In the genomic region with DNA sequence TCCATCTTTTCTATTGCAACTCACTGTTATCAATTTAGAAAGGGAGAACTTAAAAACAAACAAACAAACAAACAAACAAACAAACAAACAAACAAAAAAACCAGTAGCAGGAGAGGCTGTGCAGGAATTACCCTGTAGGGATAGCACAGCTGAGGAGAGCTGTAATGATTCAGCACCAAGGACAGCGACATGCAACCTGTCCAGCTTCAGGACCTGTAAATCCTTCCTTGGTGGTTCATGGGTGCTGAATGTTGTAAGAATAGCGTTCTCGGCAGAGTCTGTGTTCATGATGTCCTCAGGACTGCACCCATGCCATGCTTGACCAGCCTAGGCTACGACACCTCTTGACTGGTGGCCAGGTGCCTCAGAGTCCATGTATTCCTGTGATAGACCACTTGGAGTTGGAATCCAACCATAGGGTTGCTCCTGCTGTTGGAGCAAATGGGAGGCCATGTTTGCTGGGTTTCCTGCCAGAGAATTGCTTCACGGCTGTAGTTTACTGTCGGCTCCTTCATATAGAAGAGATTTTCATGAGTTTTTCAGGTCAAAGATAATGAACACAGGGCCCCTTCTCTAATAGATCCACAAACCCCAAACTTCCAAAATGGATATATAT, we compare ENCODE assay signal across 8 cellular contexts.
DNase-seq lines count a peak whose midpoint lies in the region; ATAC-seq and TF ChIP-seq lines count a peak whose summit lies in the region.
"Had no signal": no experiment of that assay in that cellular context is flagged by ENCODE, and none has a peak within 500 bp of the region (broad histone marks: within the 10 kb centered on the region; RNA-seq: fewer than 3 reads in every experiment).

No MANE protein-coding gene starts in this region.

- TF ChIP-seq POLR2A in NB4 (IDR thresholded peaks at IDR 0.05; ENCODE audit: extremely low read depth, insufficient read length) = no peak

- no peak for ATAC-seq in HG03280 (IDR thresholded peaks at IDR 0.05; ENCODE audit: unreplicated experiment)
- ATAC-seq in HG03045 (IDR thresholded peaks at IDR 0.05; ENCODE audit: unreplicated experiment) = no peak

- DNase-seq in GM19240 (ENCODE audit: insufficient read length, low spot score) (peak; percentile 28), NB4 (ENCODE audit: low read depth) (peak; percentile 60), cerebellar cortex (ENCODE audit: low spot score) (peak; percentile 6), myocyte (ENCODE audit: low read depth) (peak; percentile 52), NCI-H2081 treated with DMSO at 0.1 percent for 48 hours (lab: John Stamatoyannopoulos, UW) (no peak)

- TF ChIP-seq CTCF in NB4 (IDR thresholded peaks at IDR 0.05; ENCODE audit: low read depth, low read length) = no peak

- H3K4me3 ChIP-seq in NB4 (ENCODE audit: low read depth, low read length) = no peak overlapping the region
- H3K4me3 ChIP-seq: Peyer's patch had no signal
